19 cellular contexts compared by ENCODE assay signal in the genomic region with DNA sequence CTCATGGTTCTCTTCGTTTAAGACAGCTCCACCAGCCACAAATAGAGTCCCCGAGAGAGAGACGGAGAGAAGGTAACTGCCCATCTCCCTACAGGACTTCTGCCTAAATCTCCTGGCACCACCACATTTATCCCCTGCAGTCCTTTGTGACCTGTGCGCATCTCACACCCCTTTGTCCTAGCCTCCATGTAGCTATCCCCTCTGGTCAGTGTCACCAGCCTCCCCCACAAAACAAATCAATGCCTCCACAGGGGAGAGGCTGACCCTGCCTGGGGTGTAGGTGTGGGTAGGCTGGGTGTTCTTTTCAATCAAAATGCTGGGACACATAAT. TPM values are rescaled to one million over a fixed set of nuclear protein-coding genes. Genes with fewer than 3 reads are reported as not detected.
A peak's percentile ranks its signal among the peaks of the same experiment; 100 is the strongest.
DNase-seq lines count a peak whose midpoint lies in the region; ATAC-seq and TF ChIP-seq lines count a peak whose summit lies in the region.
"Had no signal": no experiment of that assay in that cellular context is flagged by ENCODE, and none has a peak within 500 bp of the region (broad histone marks: within the 10 kb centered on the region; RNA-seq: fewer than 3 reads in every experiment).

A gene (minus strand): TSS at position 101 of the 330 bp plus-strand sequence. CDS start 96 bp downstream, at position 5.

- intact Hi-C loops in OCI-LY7 (cut with micrococcal nuclease; ENCODE audit: unreplicated experiment): no loop called here
- intact Hi-C loops in upper lobe of right lung (cut with DNase I): no loop called here

- 0 out of 2 replicates have a peak within 1 kb of the TSS, but pooled peaks have one; percentile 52 for H2AFZ ChIP-seq in OCI-LY7 (ENCODE audit: low read length)

- TF ChIP-seq CTCF in OCI-LY7 (conservative IDR thresholded peaks at IDR 0.05; ENCODE audit: low read length) (no peak), upper lobe of right lung (IDR thresholded peaks at IDR 0.05) (no peak)

- H3K9me3 Mint-ChIP-seq in activated T-cell treated with anti-CD3 and anti-CD28 coated beads, Interleukin-2, amount 50 U/mL, for 4 hours: peaks cover 5% of the 10 kb centered on the region
- peaks cover 8% of the 10 kb centered on the region for H3K9me3 Mint-ChIP-seq in activated naive CD8-positive, alpha-beta T cell treated with anti-CD3 and anti-CD28 coated beads, Interleukin-2, amount 10 ng/mL, durations not matched to agents 7 days and 5 days

- no peak for DNase-seq in activated T-cell treated with anti-CD3 and anti-CD28 coated beads, Interleukin-2, amount 50 U/mL, for 4 hours
- no peak for DNase-seq in activated T-cell treated with anti-CD3 and anti-CD28 coated beads, Interleukin-2, amount 50 U/mL, for 1 hour
- DNase-seq in OCI-LY7 (ENCODE audit: low spot score): no peak
- no peak for DNase-seq in activated naive CD8-positive, alpha-beta T cell treated with anti-CD3 and anti-CD28 coated beads, Interleukin-2, amount 10 ng/mL, durations not matched to agents 7 days and 5 days
- DNase-seq in stimulated activated CD8-positive, alpha-beta memory T cell treated with anti-CD3 and anti-CD28 coated beads, Interleukin-4, amount 100 ng/mL, for 48 hours: peak; percentile 23
- DNase-seq in upper lobe of right lung: no peak
- no peak for DNase-seq in NCI-H146 treated with DMSO at 0.1 percent for 48 hours (lab: John Stamatoyannopoulos, UW; ENCODE audit: unreplicated experiment)
- DNase-seq: amygdala, DMS79 treated with DMSO at 0.1 percent for 48 hours, endodermal cell, glutamatergic neuron, SHP77, spleen had no signal

- H3K4me1 ChIP-seq in OCI-LY7 (ENCODE audit: insufficient read depth, low read length, poor library complexity, severe bottlenecking) (no peaks in the 10 kb centered on the region), upper lobe of right lung (no peaks in the 10 kb centered on the region)
- H3K4me1 ChIP-seq: spleen had no signal

- no peak for ATAC-seq in activated T-cell treated with anti-CD3 and anti-CD28 coated beads, Interleukin-2, amount 50 U/mL, for 4 hours
- no peak for ATAC-seq in activated naive CD8-positive, alpha-beta T cell treated with anti-CD3 and anti-CD28 coated beads, Interleukin-2, amount 10 ng/mL, durations not matched to agents 7 days and 5 days (ENCODE audit: low read depth)
- ATAC-seq in GM19467 (IDR thresholded peaks at IDR 0.05; ENCODE audit: unreplicated experiment) (no peak), upper lobe of right lung (no peak)
- ATAC-seq: HepG2 had no signal

- CTCF ChIA-PET in OCI-LY7 (lab: Charles Lee; ENCODE audit: unreplicated experiment): no interaction called here

- no peak within 1 kb of the TSS for H3K27ac ChIP-seq in OCI-LY7 (ENCODE audit: low read depth, low read length, poor library complexity, severe bottlenecking)
- no peak within 1 kb of the TSS for H3K27ac ChIP-seq in upper lobe of right lung
- H3K27ac ChIP-seq: thoracic aorta had no signal

- no peak within 1 kb of the TSS for H3K4me2 ChIP-seq in OCI-LY7 (ENCODE audit: low read length)

- H3K27me3 Mint-ChIP-seq in activated T-cell treated with anti-CD3 and anti-CD28 coated beads, Interleukin-2, amount 50 U/mL, for 4 hours (ENCODE audit: low read depth): no peaks in the 10 kb centered on the region
- H3K27me3 Mint-ChIP-seq in activated naive CD8-positive, alpha-beta T cell treated with anti-CD3 and anti-CD28 coated beads, Interleukin-2, amount 10 ng/mL, durations not matched to agents 7 days and 5 days: no peaks in the 10 kb centered on the region

- H3K36me3 Mint-ChIP-seq in activated T-cell treated with anti-CD3 and anti-CD28 coated beads, Interleukin-2, amount 50 U/mL, for 4 hours (ENCODE audit: insufficient read depth): no peaks in the 10 kb centered on the region
- H3K36me3 Mint-ChIP-seq in activated naive CD8-positive, alpha-beta T cell treated with anti-CD3 and anti-CD28 coated beads, Interleukin-2, amount 10 ng/mL, durations not matched to agents 7 days and 5 days: peaks cover 15% of the 10 kb centered on the region

- BruUV-seq in OCI-LY7 (replicated peaks; lab: Mats Ljungman, UMichigan): no TSS peak

- H3K27me3 ChIP-seq in upper lobe of right lung: no peaks in the 10 kb centered on the region
- H3K27me3 ChIP-seq: spleen had no signal

- H4K20me1 ChIP-seq in OCI-LY7 (ENCODE audit: insufficient read depth, low read length): no peaks in the 10 kb centered on the region

- peak within 1 kb of the TSS; percentile 50 for H3K4me3 Mint-ChIP-seq in activated T-cell treated with anti-CD3 and anti-CD28 coated beads, Interleukin-2, amount 50 U/mL, for 4 hours
- peak within 1 kb of the TSS; percentile 75 for H3K4me3 Mint-ChIP-seq in activated naive CD8-positive, alpha-beta T cell treated with anti-CD3 and anti-CD28 coated beads, Interleukin-2, amount 10 ng/mL, durations not matched to agents 7 days and 5 days
- H3K4me3 Mint-ChIP-seq: endodermal cell had no signal

- POLR2A ChIA-PET in OCI-LY7 (lab: Charles Lee): interaction anchor here (1.7 kb wide), 1 partner anchor 23 kb away, joined by 5 read pairs; a partner anchor contains a TSS
- POLR2A ChIA-PET in activated naive CD8-positive, alpha-beta T cell treated with anti-CD3 and anti-CD28 coated beads, Interleukin-2, amount 10 ng/mL, durations not matched to agents 7 days and 5 days (lab: Charles Lee): interaction anchor here (1.7 to 3.5 kb wide), 3 partner anchors 9 to 23 kb away, joined by 8 to 21 read pairs (median 16); a partner anchor contains a TSS

- H3K9me3 ChIP-seq in OCI-LY7 (ENCODE audit: low read length): peaks cover 5% of the 10 kb centered on the region; the same call in 1 of the 2 replicates
- no peaks in the 10 kb centered on the region for H3K9me3 ChIP-seq in upper lobe of right lung
- H3K9me3 ChIP-seq: thoracic aorta had no signal

- H3K4me3 ChIP-seq in OCI-LY7 (ENCODE audit: low read depth, low read length, poor library complexity, severe bottlenecking): no peak within 1 kb of the TSS
- no peak within 1 kb of the TSS for H3K4me3 ChIP-seq in upper lobe of right lung
- H3K4me3 ChIP-seq: spleen, thoracic aorta had no signal

- peaks cover 63% of the 10 kb centered on the region for H3K4me1 Mint-ChIP-seq in activated T-cell treated with anti-CD3 and anti-CD28 coated beads, Interleukin-2, amount 50 U/mL, for 4 hours (ENCODE audit: low read depth)
- peaks cover 40% of the 10 kb centered on the region for H3K4me1 Mint-ChIP-seq in activated naive CD8-positive, alpha-beta T cell treated with anti-CD3 and anti-CD28 coated beads, Interleukin-2, amount 10 ng/mL, durations not matched to agents 7 days and 5 days

- H3K79me2 ChIP-seq in OCI-LY7 (ENCODE audit: insufficient read depth, low read depth, low read length): no peaks in the 10 kb centered on the region

- H3K36me3 ChIP-seq in OCI-LY7 (ENCODE audit: insufficient read depth, low read length): no peaks in the 10 kb centered on the region
- H3K36me3 ChIP-seq in upper lobe of right lung: no peaks in the 10 kb centered on the region
- H3K36me3 ChIP-seq: spleen, thoracic aorta had no signal

- H3K27ac Mint-ChIP-seq in activated naive CD8-positive, alpha-beta T cell treated with anti-CD3 and anti-CD28 coated beads, Interleukin-2, amount 10 ng/mL, durations not matched to agents 7 days and 5 days: peak within 1 kb of the TSS; percentile 86

- no peaks in the 10 kb centered on the region for H3K9me2 ChIP-seq in OCI-LY7 (ENCODE audit: insufficient read depth, low read length)

RNA-seq across cellular contexts. Expression of the gene that starts here (rescaled TPM):
- under 1 TPM; 0.18 to 0.25 (median 0.22) TPM for total RNA-seq in activated T-cell treated with anti-CD3 and anti-CD28 coated beads, Interleukin-2, amount 50 U/mL, for 4 hours
- not detected in 2 replicates for total RNA-seq in OCI-LY7 (2014; rRNA removed; shearing (Covaris generic))
- total RNA-seq in OCI-LY7 (2022) (not detected in 2 replicates), upper lobe of right lung (not detected)
- not detected for total RNA-seq in activated naive CD8-positive, alpha-beta T cell treated with anti-CD3 and anti-CD28 coated beads, Interleukin-2, amount 10 ng/mL, durations not matched to agents 7 days and 5 days
- total RNA-seq: cerebellum, endodermal cell, fibroblast of lung, HepG2, mesenteric fat pad, spleen, thoracic aorta had no signal
